29 cellular contexts compared by ENCODE assay signal in genomic region chr1:23471473-23472075, GRCh38. TPM values are rescaled to one million over a fixed set of nuclear protein-coding genes. Genes with fewer than 3 reads are reported as not detected.
DNase-seq lines count a peak whose midpoint lies in the region; TF ChIP-seq lines count a peak whose summit lies in the region.
"Had no signal": no experiment of that assay in that cellular context is flagged by ENCODE, and none has a peak within 500 bp of the region (broad histone marks: within the 10 kb centered on the region; RNA-seq: fewer than 3 reads in every experiment).

No MANE protein-coding gene starts in this region.

- H3K4me1 ChIP-seq in mammary epithelial cell (ENCODE audit: insufficient read depth, low read length) = peaks cover 48% of the 10 kb centered on the region
- peaks cover 0 to 12% of the 10 kb centered on the region in 2 donors for H3K4me1 ChIP-seq in breast epithelium
- peaks cover 16% of the 10 kb centered on the region for H3K4me1 ChIP-seq in mesenchymal stem cell (ENCODE audit: control insufficient read depth, insufficient read depth, low read depth, low read length)
- H3K4me1 ChIP-seq in tibial nerve = peaks cover 0 to 83% (median 37%) of the 10 kb centered on the region in 4 donors

- H3K36me3 ChIP-seq in mammary epithelial cell (ENCODE audit: insufficient read depth, low read length) = no peaks in the 10 kb centered on the region
- H3K36me3 ChIP-seq in breast epithelium = no peaks in the 10 kb centered on the region
- H3K36me3 ChIP-seq in mesenchymal stem cell (ENCODE audit: control insufficient read depth in 1 of 2, insufficient read depth in 2 of 2, low read depth in 1 of 2, low read length in 2 of 2) = peaks cover 0 to 5% of the 10 kb centered on the region in 2 experiments
- H3K36me3 ChIP-seq in tibial nerve = no peaks in the 10 kb centered on the region

- no peak overlapping the region for H3K18ac ChIP-seq in mesenchymal stem cell (ENCODE audit: low read depth in 1 of 2, low read length in 2 of 2)

- CTCF ChIA-PET in MCF 10A (lab: Yijun Ruan, JAX) (no interaction called here), mammary epithelial cell (lab: Charles Lee; ENCODE audit: low non-redundant PET) (no interaction called here)

- in situ Hi-C loops in mammary epithelial cell (cut with MboI; ENCODE audit: low sequenced_read_pairs in 2 of 2) = no loop called here
- in situ Hi-C loops in GM13976 (cut with MboI; ENCODE audit: low sequenced_read_pairs, unreplicated experiment) = no loop called here

- no peaks in the 10 kb centered on the region for H3K79me2 ChIP-seq in mammary epithelial cell (ENCODE audit: insufficient read depth, low read length)

- no peak overlapping the region for H3K14ac ChIP-seq in mesenchymal stem cell (ENCODE audit: low read length in 2 of 2)

- H3K4me1 Mint-ChIP-seq in MCF 10A (ENCODE audit: insufficient read depth, unreplicated experiment) = peaks cover 34% of the 10 kb centered on the region
- H3K4me1 Mint-ChIP-seq: activated CD4-positive, alpha-beta memory T cell treated with anti-CD3 and anti-CD28 coated beads, Interleukin-2, amount 10 ng/mL, durations not matched to agents 7 days and 5 days; activated naive CD8-positive, alpha-beta T cell treated with anti-CD3 and anti-CD28 coated beads, Interleukin-2, amount 50 U/mL, for 24 hours; central memory CD8-positive, alpha-beta T cell; naive B cell had no signal

- H3K4me2 ChIP-seq in mammary epithelial cell (ENCODE audit: insufficient read depth, low read depth, low read length) = no peak overlapping the region
- H3K4me2 ChIP-seq in mesenchymal stem cell (ENCODE audit: low read length, poor library complexity, severe bottlenecking) = no peak overlapping the region

- no peak overlapping the region for H2AK5ac ChIP-seq in mesenchymal stem cell (ENCODE audit: low read length, severe bottlenecking)

- no peak overlapping the region for H3K9ac ChIP-seq in mammary epithelial cell (ENCODE audit: insufficient read depth, low read length)
- peak overlapping the region; percentile 67 for H3K9ac ChIP-seq in mesenchymal stem cell (ENCODE audit: low read length)

- peaks cover 31% of the 10 kb centered on the region for H3K79me1 ChIP-seq in mesenchymal stem cell (replicated peaks; ENCODE audit: low read length, poor library complexity, severe bottlenecking)

- H3K9me3 Mint-ChIP-seq in MCF 10A (ENCODE audit: unreplicated experiment) = no peaks in the 10 kb centered on the region
- H3K9me3 Mint-ChIP-seq: activated CD4-positive, alpha-beta memory T cell treated with anti-CD3 and anti-CD28 coated beads, Interleukin-2, amount 10 ng/mL, durations not matched to agents 7 days and 5 days; activated naive CD8-positive, alpha-beta T cell treated with anti-CD3 and anti-CD28 coated beads, Interleukin-2, amount 50 U/mL, for 24 hours; central memory CD8-positive, alpha-beta T cell; dendritic cell treated with granulocyte-macrophage colony-stimulating factor and Interleukin-4, amounts not matched to agents 40 ng/mL and 50 ng/mL, for 4 days; naive B cell; T-helper 2 cell treated with Interferon-gamma antibody and Interleukin-4, amounts not matched to agents 5 μg/mL and 100 μg/mL, for 36 hours had no signal

- POLR2A ChIA-PET in MCF 10A (lab: Yijun Ruan, JAX) = interaction anchor here (0.5 to 1.0 kb wide), 3 partner anchors 11 to 653 kb away, joined by 3 read pairs; no protein-coding TSS in a partner anchor

- no peak overlapping the region for H2BK12ac ChIP-seq in mesenchymal stem cell (ENCODE audit: low read length in 2 of 2)

- no peaks in the 10 kb centered on the region for H4K20me1 ChIP-seq in mammary epithelial cell (ENCODE audit: insufficient read depth, low read length)

- intact Hi-C loops in MCF 10A (cut with micrococcal nuclease) (no loop called here), mammary epithelial cell (cut with micrococcal nuclease) (no loop called here), breast epithelium (cut with DNase I; ENCODE audit: low total_unique reads) (no loop called here)

- DNase-seq in MCF 10A (ENCODE audit: unreplicated experiment) (no peak), mammary epithelial cell (no peak), breast epithelium (ENCODE audit: low spot score in 2 of 2) (no peak), mesenchymal stem cell (no peak), tibial nerve (ENCODE audit: low spot score in 2 of 2) (no peak), DMS153 treated with DMSO at 0.1 percent for 48 hours (lab: John Stamatoyannopoulos, UW; ENCODE audit: unreplicated experiment) (no peak), GM13976 (ENCODE audit: low spot score) (no peak), EL (no peak)
- DNase-seq: activated CD4-positive, alpha-beta memory T cell treated with anti-CD3 and anti-CD28 coated beads, Interleukin-2, amount 10 ng/mL, durations not matched to agents 7 days and 5 days; activated CD8-positive, alpha-beta memory T cell treated with anti-CD3 and anti-CD28 coated beads, Interleukin-2, amount 50 U/mL, for 4 hours; activated naive CD4-positive, alpha-beta T cell; activated naive CD8-positive, alpha-beta T cell treated with anti-CD3 and anti-CD28 coated beads, Interleukin-2, amount 50 U/mL, for 24 hours; DMS79; erythroblast; GDM1; Karpas-422; naive B cell; NCI-H1417 treated with DMSO at 0.1 percent for 48 hours; NCI-H2029 treated with DMSO at 0.1 percent for 48 hours; NCI-H524 treated with DMSO at 0.1 percent for 48 hours; OCI-M1; SHP77; small intestine; stimulated activated naive CD8-positive, alpha-beta T cell treated with anti-CD3 and anti-CD28 coated beads, Interleukin-15, Interleukin-2, amounts not matched to agents 100 U/mL and 50 U/mL, for 24 hours had no signal

- no peaks in the 10 kb centered on the region for H3K27me3 ChIP-seq in mammary epithelial cell (ENCODE audit: insufficient read depth, low read length)
- no peaks in the 10 kb centered on the region for H3K27me3 ChIP-seq in breast epithelium
- H3K27me3 ChIP-seq in mesenchymal stem cell (ENCODE audit: control insufficient read depth in 1 of 2, insufficient read depth in 1 of 2, low read length in 2 of 2) = no peaks in the 10 kb centered on the region
- no peaks in the 10 kb centered on the region for H3K27me3 ChIP-seq in tibial nerve

- no peak overlapping the region for H2BK120ac ChIP-seq in mesenchymal stem cell (ENCODE audit: low read depth, low read length)

- no peaks in the 10 kb centered on the region for H3K36me3 Mint-ChIP-seq in MCF 10A (ENCODE audit: insufficient read depth, unreplicated experiment)
- H3K36me3 Mint-ChIP-seq: naive B cell had no signal

- H3K23ac ChIP-seq in mesenchymal stem cell (ENCODE audit: low read length in 2 of 2) = no peak overlapping the region

- H4K8ac ChIP-seq in mesenchymal stem cell (ENCODE audit: low read length) = peak overlapping the region; percentile 13

- H3K27ac Mint-ChIP-seq in MCF 10A (ENCODE audit: low read depth, unreplicated experiment) = peak overlapping the region; percentile 76
- H3K27ac Mint-ChIP-seq: activated CD4-positive, alpha-beta memory T cell treated with anti-CD3 and anti-CD28 coated beads, Interleukin-2, amount 10 ng/mL, durations not matched to agents 7 days and 5 days; activated naive CD8-positive, alpha-beta T cell treated with anti-CD3 and anti-CD28 coated beads, Interleukin-2, amount 50 U/mL, for 24 hours; dendritic cell treated with granulocyte-macrophage colony-stimulating factor and Interleukin-4, amounts not matched to agents 40 ng/mL and 50 ng/mL, for 4 days; T-helper 2 cell treated with Interferon-gamma antibody and Interleukin-4, amounts not matched to agents 5 μg/mL and 100 μg/mL, for 36 hours had no signal

- TF ChIP-seq POLR2A in breast epithelium (IDR thresholded peaks at IDR 0.05) (no peak), tibial nerve (IDR thresholded peaks at IDR 0.05) (no peak)

- dilution Hi-C loops in mammary epithelial cell (cut with HindIII; ENCODE audit: low sequenced_read_pairs) = no loop called here

- no peak overlapping the region for H3K4me3 Mint-ChIP-seq in MCF 10A (ENCODE audit: unreplicated experiment)
- H3K4me3 Mint-ChIP-seq: activated CD4-positive, alpha-beta memory T cell treated with anti-CD3 and anti-CD28 coated beads, Interleukin-2, amount 10 ng/mL, durations not matched to agents 7 days and 5 days; activated naive CD8-positive, alpha-beta T cell treated with anti-CD3 and anti-CD28 coated beads, Interleukin-2, amount 50 U/mL, for 24 hours; central memory CD8-positive, alpha-beta T cell; dendritic cell treated with granulocyte-macrophage colony-stimulating factor and Interleukin-4, amounts not matched to agents 40 ng/mL and 50 ng/mL, for 4 days; naive B cell; T-helper 2 cell treated with Interferon-gamma antibody and Interleukin-4, amounts not matched to agents 5 μg/mL and 100 μg/mL, for 36 hours had no signal

- no peak overlapping the region for H2AFZ ChIP-seq in mammary epithelial cell (ENCODE audit: low read depth, low read length)
- H2AFZ ChIP-seq in mesenchymal stem cell (ENCODE audit: low read depth, low read length) = no peak overlapping the region

- H3K4me3 ChIP-seq in mammary epithelial cell (replicated peaks in 1 of 3; ENCODE audit: insufficient read depth in 1 of 3, low read depth in 2 of 3, low read length in 3 of 3) = no peak overlapping the region
- H3K4me3 ChIP-seq in breast epithelium = no peak overlapping the region
- H3K4me3 ChIP-seq in mesenchymal stem cell (ENCODE audit: insufficient read depth in 1 of 2, low read depth in 1 of 2, low read length in 2 of 2) = peak overlapping the region in 1 of 2 experiments; percentile 7
- no peak overlapping the region for H3K4me3 ChIP-seq in tibial nerve

- no peak overlapping the region for H3K4ac ChIP-seq in mesenchymal stem cell (ENCODE audit: low read depth in 1 of 2, low read length in 2 of 2)

- TF ChIP-seq CTCF in MCF 10A (IDR thresholded peaks at IDR 0.05; ENCODE audit: unreplicated experiment) (no peak), mammary epithelial cell (conservative IDR thresholded peaks at IDR 0.05 in 1 of 2, IDR thresholded peaks at IDR 0.05 in 1 of 2; ENCODE audit: extremely low read depth in 1 of 2, insufficient read depth in 1 of 2, low read depth in 1 of 2, low read length in 2 of 2) (no peak), breast epithelium (IDR thresholded peaks at IDR 0.05) (no peak), tibial nerve (IDR thresholded peaks at IDR 0.05) (no peak), GM13976 (IDR thresholded peaks at IDR 0.05; ENCODE audit: borderline replicate concordance, control extremely low read depth, extremely low read depth, insufficient read depth, missing control alignments) (no peak)

- 96% methylated on average over 4 of the region's 4 CpGs for WGBS in mammary epithelial cell (ENCODE audit: low coverage, missing lambda C conversion rate)
- WGBS in mesenchymal stem cell = 70% methylated on average over 3 of the region's 4 CpGs
- 54 to 66% methylated on average over 4 of the region's 4 CpGs for WGBS in tibial nerve, 2 donors

- H4K91ac ChIP-seq in mesenchymal stem cell (ENCODE audit: low read length) = no peak overlapping the region

- no peak for TF ChIP-seq EP300 in tibial nerve (IDR thresholded peaks at IDR 0.05)

- H3K9me3 ChIP-seq in mammary epithelial cell (replicated peaks; ENCODE audit: insufficient read depth, low read length) (no peaks in the 10 kb centered on the region), breast epithelium (no peaks in the 10 kb centered on the region), mesenchymal stem cell (ENCODE audit: control insufficient read depth, low read length) (no peaks in the 10 kb centered on the region), tibial nerve (no peaks in the 10 kb centered on the region)

- H3K27me3 Mint-ChIP-seq in MCF 10A (ENCODE audit: insufficient read depth, unreplicated experiment) = no peaks in the 10 kb centered on the region
- H3K27me3 Mint-ChIP-seq: activated naive CD8-positive, alpha-beta T cell treated with anti-CD3 and anti-CD28 coated beads, Interleukin-2, amount 50 U/mL, for 24 hours had no signal

- no peak overlapping the region for H3K27ac ChIP-seq in mammary epithelial cell (ENCODE audit: insufficient read depth, low read depth, low read length)
- peak overlapping the region; percentile 59 to 73 for H3K27ac ChIP-seq in breast epithelium
- no peak overlapping the region for H3K27ac ChIP-seq in mesenchymal stem cell (ENCODE audit: low read length, poor library complexity, severe bottlenecking)
- H3K27ac ChIP-seq in tibial nerve = peak overlapping the region in 3 of 4 donors; percentile 66 to 86 (median 83)
- H3K27ac ChIP-seq: 22Rv1, C4-2B had no signal

- BruUV-seq in MCF 10A (replicated peaks; lab: Mats Ljungman, UMichigan) = no TSS peak
- no TSS peak for BruUV-seq in mammary epithelial cell (replicated peaks; lab: Mats Ljungman, UMichigan)

- H2BK15ac ChIP-seq in mesenchymal stem cell (ENCODE audit: low read depth, poor library complexity, severe bottlenecking) = no peak overlapping the region

- no peak overlapping the region for H2BK5ac ChIP-seq in mesenchymal stem cell (ENCODE audit: low read depth, low read length, poor library complexity, severe bottlenecking)

RNA-seq across cellular contexts. Expression of gene ASAP3, which starts 12.4 kb away (rescaled TPM):
- 11.1 and 11.2 TPM in 2 replicates for total RNA-seq in MCF 10A (2022)
- total RNA-seq in mammary epithelial cell = 10 to 100 TPM; 11.8 to 22.0 TPM
- 11.1 TPM for polyA plus RNA-seq in mammary epithelial cell
- 24.1 TPM for polyA minus RNA-seq in mammary epithelial cell
- total RNA-seq in breast epithelium = 10 to 100 TPM; 47.7 to 61.6 (median 54.9) TPM
- 18.6 TPM for polyA plus RNA-seq in mesenchymal stem cell (2013, experiment 1 of 2)
- polyA plus RNA-seq in mesenchymal stem cell (2013, experiment 2 of 2) = 18.9 TPM
- 100 to 1,000 TPM in 2 of 4 donors, 10 to 100 TPM in 2; 79.8 to 140 (median 117) TPM for total RNA-seq in tibial nerve

RNA-seq across cellular contexts. Expression of gene TCEA3, which starts 47.0 kb away (rescaled TPM):
- total RNA-seq in MCF 10A (2022) = 0.49 and 1.5 TPM in 2 replicates
- total RNA-seq in mammary epithelial cell = 1 to 10 TPM in 1 of 2 donors, under 1 TPM in 1; 0.24 to 1.5 TPM
- polyA plus RNA-seq in mammary epithelial cell = 0.56 TPM
- not detected for polyA minus RNA-seq in mammary epithelial cell
- total RNA-seq in breast epithelium = 10 to 100 TPM in 2 of 3 donors, 1 to 10 TPM in 1; 8.5 to 38.0 (median 31.2) TPM
- polyA plus RNA-seq in mesenchymal stem cell (2013, experiment 1 of 2) = 27.4 TPM
- polyA plus RNA-seq in mesenchymal stem cell (2013, experiment 2 of 2) = 25.9 TPM
- total RNA-seq in tibial nerve = 10 to 100 TPM; 21.0 to 48.5 (median 38.8) TPM

RNA-seq across cellular contexts. Expression of gene E2F2, which starts 59.5 kb away (rescaled TPM):
- total RNA-seq in MCF 10A (2022) (0.32 and 0.89 TPM in 2 replicates), mammary epithelial cell (1 to 10 TPM in 1 of 2 donors, under 1 TPM in 1; 0.17 to 2.2 TPM), breast epithelium (under 1 TPM; under 0.01 to 0.73 (median 0.33) TPM), tibial nerve (under 1 TPM in 3 of 4 donors, not detected in 1; 0.20 to 0.30 (median 0.21) TPM)
- 0.44 TPM for polyA plus RNA-seq in mammary epithelial cell
- polyA minus RNA-seq in mammary epithelial cell = 3.1 TPM
- polyA plus RNA-seq in mesenchymal stem cell (2013, experiment 1 of 2) = 0.59 TPM
- polyA plus RNA-seq in mesenchymal stem cell (2013, experiment 2 of 2) = 0.44 TPM

Comparison
In these comparisons a context has a peak if more than half of its experiments do, and no peak if none do; other contexts are left out.
1. H3K27ac ChIP-seq: peak in breast epithelium (2 of 2) and tibial nerve (3 of 4); none in mammary epithelial cell (single experiment) and mesenchymal stem cell (single experiment).